33 cellular contexts compared by ENCODE assay signal in genomic region chr15:54307926-54308325, GRCh38.
"Had no signal": no experiment of that assay in that cellular context is flagged by ENCODE, and none has a peak within 500 bp of the region (broad histone marks: within the 10 kb centered on the region; RNA-seq: fewer than 3 reads in every experiment).

No MANE protein-coding gene starts in this region.

- H3K27me3 ChIP-seq: MG63, SJCRH30 had no signal

- H3K36me3 ChIP-seq: MG63, SJCRH30 had no signal

- DNase-seq: MG63, NCI-H1048, NCI-H1092 treated with DMSO at 0.1 percent for 48 hours, NCI-H1105 treated with DMSO at 0.1 percent for 48 hours, NCI-H1417, NCI-H1436, NCI-H146, NCI-H1694, NCI-H187, NCI-H1930, NCI-H2029 treated with DMSO at 0.1 percent for 48 hours, NCI-H2081 treated with DMSO at 0.1 percent for 48 hours, NCI-H2107, NCI-H2171, NCI-H226, NCI-H446 treated with DMSO at 0.1 percent for 48 hours, NCI-H510A, NCI-H524, NCI-H526, NCI-H69, NCI-H748 treated with DMSO at 0.1 percent for 48 hours, NCI-H82, PC-9, SHP77, SIG-M5, SJCRH30, T-cell, T-helper 17 cell had no signal

- H3K4me2 ChIP-seq: PC-9 had no signal

- H3K4me3 ChIP-seq: MG63, PC-9, SJCRH30, SK-N-MC had no signal

- ATAC-seq: Panc1, Right ventricle myocardium inferior, SK-N-SH treated with all-trans-retinoic acid at 6 μM for 48 hours, T-cell, T-helper 17 cell had no signal

- H3K4me1 ChIP-seq: SJCRH30 had no signal

- H3K27ac ChIP-seq: PC-9, RWPE1, SJCRH30, SK-N-MC had no signal

- H3K9me3 ChIP-seq: MG63, SJCRH30 had no signal

- H2AFZ ChIP-seq: PC-9 had no signal
